Comparison of ENCODE assay signal across 8 cellular contexts in the genomic region with DNA sequence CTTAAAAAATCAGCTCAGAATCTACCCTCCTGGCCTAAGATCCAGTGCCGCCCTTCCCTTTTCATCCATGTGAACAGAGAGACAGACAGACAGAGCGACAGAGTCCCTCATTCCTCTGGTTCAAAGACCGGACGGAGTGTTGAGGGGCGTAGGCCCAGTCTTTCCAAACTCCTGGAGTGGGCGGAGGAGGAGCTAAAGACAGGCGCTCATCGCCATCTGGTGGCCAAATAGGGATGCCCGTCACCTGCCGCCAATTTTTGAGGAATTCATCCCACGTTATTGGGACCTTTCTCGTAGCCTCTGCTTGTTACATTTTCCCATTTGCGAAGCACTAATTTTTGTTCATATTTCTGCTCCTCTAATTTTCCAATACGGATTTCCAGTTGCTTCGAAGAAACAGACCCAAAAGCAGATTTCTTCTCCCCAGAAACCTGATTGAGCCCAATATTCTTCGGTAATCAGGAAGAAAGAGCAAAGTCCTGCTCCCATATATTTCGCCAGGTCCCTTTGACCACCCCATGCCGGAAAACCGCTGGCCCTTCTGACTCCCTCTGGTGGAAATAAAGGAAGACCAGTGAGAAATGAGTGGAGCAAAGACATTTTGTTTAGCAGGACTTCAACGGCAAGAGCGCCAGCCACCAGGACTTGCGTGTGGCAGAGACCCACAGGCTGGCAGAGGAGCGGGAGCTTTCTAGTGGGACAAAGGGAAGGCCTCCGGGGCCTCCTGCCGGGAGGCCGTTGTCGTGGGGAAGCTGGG.
DNase-seq lines count a peak whose midpoint lies in the region; ATAC-seq and TF ChIP-seq lines count a peak whose summit lies in the region.

No MANE protein-coding gene starts in this region.

- peak overlapping the region; percentile 87 for H3K4me3 Mint-ChIP-seq in nephron progenitor cell
- H3K4me3 Mint-ChIP-seq in stimulated activated naive CD8-positive, alpha-beta T cell treated with anti-CD3 and anti-CD28 coated beads, Interleukin-15, Interleukin-2, amounts not matched to agents 100 ng/mL and 50 ng/mL, for 24 hours: peak overlapping the region; percentile 89

- in situ Hi-C loops in KBM-7 (cut with MboI; ENCODE audit: low pct_unique_long_range_greater_than_20kb, low sequenced_read_pairs): loop anchor here (10.0 kb wide), 1 partner anchor 372 kb away; no protein-coding TSS in a partner anchor

- DNase-seq in AG20443 (ENCODE audit: low spot score) (peak; percentile 93), KBM-7 (peak; percentile 78), RPMI7951 (ENCODE audit: low read depth) (peak; percentile 82), fibroblast of pulmonary artery (ENCODE audit: low read depth) (peak; percentile 86), nephron progenitor cell (peak; percentile 82)
- peak; percentile 12 to 37 for DNase-seq in activated T-helper 1 cell treated with anti-CD3 and anti-CD28 coated beads, Interleukin-2, amount 50 U/mL, for 16 hours (ENCODE audit: low read depth in 1 of 2, low spot score in 1 of 2)

- peaks cover 26% of the 10 kb centered on the region for H3K9me3 Mint-ChIP-seq in nephron progenitor cell
- no peaks in the 10 kb centered on the region for H3K9me3 Mint-ChIP-seq in stimulated activated naive CD8-positive, alpha-beta T cell treated with anti-CD3 and anti-CD28 coated beads, Interleukin-15, Interleukin-2, amounts not matched to agents 100 ng/mL and 50 ng/mL, for 24 hours

- H3K27me3 Mint-ChIP-seq in nephron progenitor cell (ENCODE audit: low read depth, poor library complexity): peaks cover 11% of the 10 kb centered on the region
- peaks cover 6% of the 10 kb centered on the region for H3K27me3 Mint-ChIP-seq in stimulated activated naive CD8-positive, alpha-beta T cell treated with anti-CD3 and anti-CD28 coated beads, Interleukin-15, Interleukin-2, amounts not matched to agents 100 ng/mL and 50 ng/mL, for 24 hours

- peak overlapping the region; percentile 45 for H3K27ac Mint-ChIP-seq in nephron progenitor cell
- H3K27ac Mint-ChIP-seq in stimulated activated naive CD8-positive, alpha-beta T cell treated with anti-CD3 and anti-CD28 coated beads, Interleukin-15, Interleukin-2, amounts not matched to agents 100 ng/mL and 50 ng/mL, for 24 hours: no peak overlapping the region

- H3K4me3 ChIP-seq in fibroblast of pulmonary artery (replicated peaks; ENCODE audit: low read depth, low read length): no peak overlapping the region

- H3K36me3 Mint-ChIP-seq in nephron progenitor cell (ENCODE audit: low read depth): peaks cover 9% of the 10 kb centered on the region
- no peaks in the 10 kb centered on the region for H3K36me3 Mint-ChIP-seq in stimulated activated naive CD8-positive, alpha-beta T cell treated with anti-CD3 and anti-CD28 coated beads, Interleukin-15, Interleukin-2, amounts not matched to agents 100 ng/mL and 50 ng/mL, for 24 hours (ENCODE audit: low read depth)

- ATAC-seq in GM19043 (IDR thresholded peaks at IDR 0.05; ENCODE audit: low read depth, unreplicated experiment): peak; percentile 41

- peaks cover 53% of the 10 kb centered on the region for H3K4me1 Mint-ChIP-seq in nephron progenitor cell
- H3K4me1 Mint-ChIP-seq in stimulated activated naive CD8-positive, alpha-beta T cell treated with anti-CD3 and anti-CD28 coated beads, Interleukin-15, Interleukin-2, amounts not matched to agents 100 ng/mL and 50 ng/mL, for 24 hours (ENCODE audit: low read depth): peaks cover 24% of the 10 kb centered on the region

- TF ChIP-seq CTCF in fibroblast of pulmonary artery (IDR thresholded peaks at IDR 0.05; ENCODE audit: low read length, missing control alignments) (peak; percentile 93), nephron progenitor cell (IDR thresholded peaks at IDR 0.05) (peak; percentile 88)

Comparison
In these comparisons a context has a peak if more than half of its experiments do, and no peak if none do; other contexts are left out.
1. DNase-seq: peak in every context shown above with its lines; median percentile 93 in AG20443; 86 in fibroblast of pulmonary artery; 82 in RPMI7951; 82 in nephron progenitor cell; 78 in KBM-7; 24 in activated T-helper 1 cell treated with anti-CD3 and anti-CD28 coated beads, Interleukin-2, amount 50 U/mL, for 16 hours.